16 cellular contexts compared by ENCODE assay signal in genomic region chr7:17986826-17987225, GRCh38. TPM values are rescaled to one million over a fixed set of nuclear protein-coding genes. Genes with fewer than 3 reads are reported as not detected.
DNase-seq lines count a peak whose midpoint lies in the region; ATAC-seq and TF ChIP-seq lines count a peak whose summit lies in the region.
"Had no signal": no experiment of that assay in that cellular context is flagged by ENCODE, and none has a peak within 500 bp of the region (broad histone marks: within the 10 kb centered on the region; RNA-seq: fewer than 3 reads in every experiment).

No MANE protein-coding gene starts in this region.

- no TSS peak for BruUV-seq in MCF 10A (replicated peaks; lab: Mats Ljungman, UMichigan)

- ATAC-seq in left ventricle myocardium superior (peak; percentile 76), upper lobe of right lung (peak; percentile 68)
- ATAC-seq: stimulated activated naive CD8-positive, alpha-beta T cell treated with anti-CD3 and anti-CD28 coated beads, Interleukin-15, amount 100 ng/mL, for 72 hours had no signal

- no peaks in the 10 kb centered on the region for H3K4me1 ChIP-seq in breast epithelium
- H3K4me1 ChIP-seq in upper lobe of right lung, result no peaks in the 10 kb centered on the region

- H3K36me3 ChIP-seq in breast epithelium (no peaks in the 10 kb centered on the region), upper lobe of right lung (no peaks in the 10 kb centered on the region)

- H3K27ac ChIP-seq in breast epithelium (no peak overlapping the region), upper lobe of right lung (no peak overlapping the region)
- H3K27ac ChIP-seq: 22Rv1 had no signal

- H3K27ac Mint-ChIP-seq in MCF 10A (ENCODE audit: low read depth, unreplicated experiment), result peak overlapping the region; percentile 10
- H3K27ac Mint-ChIP-seq: stimulated activated naive CD8-positive, alpha-beta T cell treated with anti-CD3 and anti-CD28 coated beads, Interleukin-15, amount 100 ng/mL, for 72 hours had no signal

- H3K4me1 Mint-ChIP-seq in MCF 10A (ENCODE audit: insufficient read depth, unreplicated experiment), result peaks cover 15% of the 10 kb centered on the region

- H3K9me3 Mint-ChIP-seq in MCF 10A (ENCODE audit: unreplicated experiment), result peaks cover 7% of the 10 kb centered on the region
- H3K9me3 Mint-ChIP-seq: stimulated activated naive CD8-positive, alpha-beta T cell treated with anti-CD3 and anti-CD28 coated beads, Interleukin-15, amount 100 ng/mL, for 72 hours had no signal

- no peak for TF ChIP-seq POLR2A in breast epithelium (IDR thresholded peaks at IDR 0.05)

- CTCF ChIA-PET in MCF 10A (lab: Yijun Ruan, JAX), result interaction anchor here (1.3 kb wide), 1 partner anchor 20 kb away, joined by 5 read pairs; no protein-coding TSS in a partner anchor

- no peak overlapping the region for H3K4me3 Mint-ChIP-seq in MCF 10A (ENCODE audit: unreplicated experiment)
- H3K4me3 Mint-ChIP-seq: stimulated activated naive CD8-positive, alpha-beta T cell treated with anti-CD3 and anti-CD28 coated beads, Interleukin-15, amount 100 ng/mL, for 72 hours had no signal

- TF ChIP-seq CTCF in MCF 10A (IDR thresholded peaks at IDR 0.05; ENCODE audit: unreplicated experiment) (no peak), breast epithelium (IDR thresholded peaks at IDR 0.05) (no peak), astrocyte of the cerebellum (IDR thresholded peaks at IDR 0.05; ENCODE audit: low read depth, low read length, missing control alignments) (no peak), upper lobe of right lung (IDR thresholded peaks at IDR 0.05) (no peak)

- H3K27me3 Mint-ChIP-seq in MCF 10A (ENCODE audit: insufficient read depth, unreplicated experiment), result no peaks in the 10 kb centered on the region
- H3K27me3 Mint-ChIP-seq: stimulated activated naive CD8-positive, alpha-beta T cell treated with anti-CD3 and anti-CD28 coated beads, Interleukin-15, amount 100 ng/mL, for 72 hours had no signal

- intact Hi-C loops in MCF 10A (cut with micrococcal nuclease), result no loop called here
- intact Hi-C loops in breast epithelium (cut with DNase I; ENCODE audit: low total_unique reads), result no loop called here
- intact Hi-C loops in left ventricle myocardium superior (cut with micrococcal nuclease), result loop anchor here (10.0 kb wide), 1 partner anchor 358 kb away; no protein-coding TSS in a partner anchor
- intact Hi-C loops in upper lobe of right lung (cut with DNase I), result no loop called here

- POLR2A ChIA-PET in MCF 10A (lab: Yijun Ruan, JAX), result no interaction called here

- H3K4me3 ChIP-seq in breast epithelium (no peak overlapping the region), astrocyte of the cerebellum (ENCODE audit: low read depth, low read length) (no peak overlapping the region), upper lobe of right lung (no peak overlapping the region)

- DNase-seq in MCF 10A (ENCODE audit: unreplicated experiment) (peak; percentile 49), breast epithelium (ENCODE audit: low spot score in 2 of 2) (no peak), astrocyte of the cerebellum (ENCODE audit: low read depth) (peak; percentile 20), left ventricle myocardium superior (no peak), upper lobe of right lung (no peak), islet precursor cell (no peak), NCI-H774 (lab: John Stamatoyannopoulos, UW) (no peak), iPS-NIHi7 (ENCODE audit: extremely low spot score) (no peak)
- DNase-seq: amniotic stem cell; DND-41; NCI-H2081; OCI-M1; stimulated activated CD4-positive, alpha-beta T cell treated with anti-CD3 and anti-CD28 coated beads, Interleukin-4, amount 100 ng/mL, for 1 hour; stimulated activated naive CD8-positive, alpha-beta T cell treated with anti-CD3 and anti-CD28 coated beads, Interleukin-15, amount 100 ng/mL, for 72 hours; T1000 had no signal

- H3K27me3 ChIP-seq in breast epithelium (no peaks in the 10 kb centered on the region), upper lobe of right lung (no peaks in the 10 kb centered on the region)

- H3K9me3 ChIP-seq in breast epithelium, result no peaks in the 10 kb centered on the region
- H3K9me3 ChIP-seq in upper lobe of right lung, result no peaks in the 10 kb centered on the region

- in situ Hi-C loops in astrocyte of the cerebellum (cut with HindIII; ENCODE audit: low sequenced_read_pairs), result no loop called here

- H3K36me3 Mint-ChIP-seq in MCF 10A (ENCODE audit: insufficient read depth, unreplicated experiment), result no peaks in the 10 kb centered on the region

RNA-seq across cellular contexts. Expression of gene PRPS1L1, which starts 40.8 kb away (rescaled TPM):
- total RNA-seq in MCF 10A (2022), result not detected in 2 replicates
- total RNA-seq in breast epithelium, result not detected
- total RNA-seq in left ventricle myocardium superior, result not detected
- total RNA-seq in upper lobe of right lung, result not detected

RNA-seq across cellular contexts. Expression of gene SNX13, which starts 46.5 kb away (rescaled TPM):
- total RNA-seq in MCF 10A (2022) (38.5 and 42.0 TPM in 2 replicates), breast epithelium (10 to 100 TPM; 62.6 to 89.9 (median 72.8) TPM), left ventricle myocardium superior (62.6 TPM), upper lobe of right lung (47.0 TPM)

Comparison
In these comparisons a context has a peak if more than half of its experiments do, and no peak if none do; other contexts are left out.
1. DNase-seq: peak in MCF 10A (single experiment) and astrocyte of the cerebellum (single experiment); none in breast epithelium (0 of 2), left ventricle myocardium superior (single experiment), upper lobe of right lung (single experiment), islet precursor cell (single experiment), NCI-H774 (single experiment) and iPS-NIHi7 (single experiment).